13 cellular contexts compared by ENCODE assay signal in the genomic region with DNA sequence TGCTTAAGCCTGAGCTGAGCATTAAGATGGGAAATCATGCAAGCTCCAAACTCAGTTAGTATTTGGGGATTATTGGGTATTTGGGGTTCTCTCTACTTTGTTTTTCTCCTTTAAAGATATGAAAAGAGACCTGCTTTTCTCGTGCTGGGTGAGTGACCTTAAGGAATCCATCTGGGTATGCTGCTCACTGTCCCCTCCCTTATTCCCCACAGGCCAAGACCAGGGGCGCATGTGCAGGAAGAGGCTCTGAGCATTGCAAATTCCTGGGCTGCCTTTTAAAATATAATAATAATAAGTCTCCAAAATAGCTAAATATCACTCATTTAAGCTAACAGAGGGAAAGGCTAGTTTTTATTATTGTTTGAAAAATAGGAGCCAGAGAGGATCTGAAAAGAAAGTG.
A peak's percentile ranks its signal among the peaks of the same experiment; 100 is the strongest.
DNase-seq lines count a peak whose midpoint lies in the region; ATAC-seq, FAIRE-seq and TF ChIP-seq lines count a peak whose summit lies in the region.
"Had no signal": no experiment of that assay in that cellular context is flagged by ENCODE, and none has a peak within 500 bp of the region (broad histone marks: within the 10 kb centered on the region; RNA-seq: fewer than 3 reads in every experiment).

No MANE protein-coding gene starts in this region.

- no peak for TF ChIP-seq EP300 in transverse colon (IDR thresholded peaks at IDR 0.05; ENCODE audit: low read depth)

- H3K36me3 ChIP-seq in astrocyte (ENCODE audit: insufficient read depth, low read length) = peaks cover 28% of the 10 kb centered on the region
- no peaks in the 10 kb centered on the region for H3K36me3 ChIP-seq in esophagus squamous epithelium
- peaks cover 0 to 14% (median 1%) of the 10 kb centered on the region in 4 donors for H3K36me3 ChIP-seq in transverse colon

- peaks cover 30% of the 10 kb centered on the region for H3K4me1 Mint-ChIP-seq in astrocyte (ENCODE audit: low read depth, unreplicated experiment)
- H3K4me1 Mint-ChIP-seq in nephron = peaks cover 76% of the 10 kb centered on the region
- H3K4me1 Mint-ChIP-seq: CD4-positive, CD25-positive, alpha-beta regulatory T cell had no signal

- FAIRE-seq in astrocyte (lab: Jason Lieb, UNC) = no peak

- H3K9me3 Mint-ChIP-seq in astrocyte (ENCODE audit: unreplicated experiment) (peaks cover 5% of the 10 kb centered on the region), nephron (no peaks in the 10 kb centered on the region)

- H3K27me3 ChIP-seq in astrocyte (ENCODE audit: insufficient read depth, low read length) = no peaks in the 10 kb centered on the region
- H3K27me3 ChIP-seq in esophagus squamous epithelium = no peaks in the 10 kb centered on the region
- H3K27me3 ChIP-seq in transverse colon = no peaks in the 10 kb centered on the region

- no peak for ATAC-seq in HG02870 (IDR thresholded peaks at IDR 0.05; ENCODE audit: unreplicated experiment)

- H3K4me3 Mint-ChIP-seq in astrocyte (ENCODE audit: unreplicated experiment) (no peak overlapping the region), nephron (no peak overlapping the region)
- H3K4me3 Mint-ChIP-seq: CD4-positive, CD25-positive, alpha-beta regulatory T cell; endodermal cell had no signal

- no peak overlapping the region for H2AFZ ChIP-seq in astrocyte (ENCODE audit: low read depth, low read length)

- H3K9ac ChIP-seq in astrocyte (ENCODE audit: low read length) = peak overlapping the region; percentile 46

- TF ChIP-seq CTCF in astrocyte (IDR thresholded peaks at IDR 0.05; ENCODE audit: insufficient read depth, low read depth, low read length) = no peak
- TF ChIP-seq CTCF in esophagus squamous epithelium (IDR thresholded peaks at IDR 0.05) = no peak
- no peak for TF ChIP-seq CTCF in nephron (IDR thresholded peaks at IDR 0.05; ENCODE audit: unreplicated experiment in 3 of 3)
- TF ChIP-seq CTCF in transverse colon (IDR thresholded peaks at IDR 0.05) = no peak

- intact Hi-C loops in esophagus squamous epithelium (cut with DNase I) = no loop called here
- intact Hi-C loops in transverse colon (cut with DNase I; ENCODE audit: low total_unique reads) = no loop called here

- TF ChIP-seq POLR2A in esophagus squamous epithelium (IDR thresholded peaks at IDR 0.05) = no peak
- no peak for TF ChIP-seq POLR2A in transverse colon (IDR thresholded peaks at IDR 0.05)

- WGBS in esophagus squamous epithelium, 2 donors = 56% methylated on average over 2 of the region's 2 CpGs
- WGBS in transverse colon (ENCODE audit: low coverage in 1 of 2), 2 donors = 35 to 67% methylated on average over 1 to 2 of the region's 2 CpGs

- in situ Hi-C loops in transverse colon (cut with MboI; ENCODE audit: low pct_ligation_motif_present in 1 of 4, low pct_unique_long_range_greater_than_20kb in 1 of 4, low sequenced_read_pairs in 3 of 4) = no loop called here

- H3K79me2 ChIP-seq in astrocyte (ENCODE audit: insufficient read depth, low read length) = no peaks in the 10 kb centered on the region

- H3K9me3 ChIP-seq in astrocyte (ENCODE audit: insufficient read depth, low read depth, low read length) (peaks cover 5% of the 10 kb centered on the region), esophagus squamous epithelium (no peaks in the 10 kb centered on the region), transverse colon (no peaks in the 10 kb centered on the region)

- H3K36me3 Mint-ChIP-seq in astrocyte (ENCODE audit: low read depth, unreplicated experiment) = peaks cover 63% of the 10 kb centered on the region
- peaks cover 38% of the 10 kb centered on the region for H3K36me3 Mint-ChIP-seq in nephron (ENCODE audit: low read depth)

- DNase-seq in astrocyte (ENCODE audit: low read depth) (no peak), esophagus squamous epithelium (lab: John Stamatoyannopoulos, UW) (no peak), transverse colon (no peak), anterior cingulate cortex (lab: John Stamatoyannopoulos, UW) (no peak), HPDE6-E6E7 (ENCODE audit: extremely low spot score) (no peak)
- DNase-seq: activated effector memory CD4-positive, alpha-beta T cell treated with Interleukin-2 at 50 U/mL for 16 hours; CD4-positive, CD25-positive, alpha-beta regulatory T cell; endodermal cell; Karpas-422; NCI-H146 had no signal

- H3K4me3 ChIP-seq in astrocyte (ENCODE audit: insufficient read depth, low read depth, low read length) (no peak overlapping the region), esophagus squamous epithelium (no peak overlapping the region), transverse colon (no peak overlapping the region)

- H3K4me1 ChIP-seq in astrocyte (ENCODE audit: insufficient read depth, low read length) (peaks cover 35% of the 10 kb centered on the region), esophagus squamous epithelium (peaks cover 4 to 76% (median 43%) of the 10 kb centered on the region in 3 donors), transverse colon (peaks cover 50 to 70% (median 54%) of the 10 kb centered on the region in 4 donors)

- no peaks in the 10 kb centered on the region for H4K20me1 ChIP-seq in astrocyte (ENCODE audit: insufficient read depth, low read length)

- H3K27ac ChIP-seq in astrocyte (ENCODE audit: low read depth, low read length) (peak overlapping the region; percentile 65), esophagus squamous epithelium (peak overlapping the region; percentile 28 to 84 (median 82)), transverse colon (peak overlapping the region; percentile 76 to 90 (median 82))
- H3K27ac ChIP-seq: HL-60 had no signal

- peak overlapping the region; percentile 74 for H3K4me2 ChIP-seq in astrocyte (ENCODE audit: low read length)

- no peak overlapping the region for H3K27ac Mint-ChIP-seq in astrocyte (ENCODE audit: unreplicated experiment)
- peak overlapping the region; percentile 98 to 99 (median 99) for H3K27ac Mint-ChIP-seq in nephron
- H3K27ac Mint-ChIP-seq: CD4-positive, CD25-positive, alpha-beta regulatory T cell; endodermal cell had no signal

- H3K27me3 Mint-ChIP-seq in astrocyte (ENCODE audit: low read depth, unreplicated experiment) = no peaks in the 10 kb centered on the region
- peaks cover 3% of the 10 kb centered on the region for H3K27me3 Mint-ChIP-seq in nephron (ENCODE audit: low read depth)
